Comparison of ENCODE assay signal across 14 cellular contexts in the genomic region with DNA sequence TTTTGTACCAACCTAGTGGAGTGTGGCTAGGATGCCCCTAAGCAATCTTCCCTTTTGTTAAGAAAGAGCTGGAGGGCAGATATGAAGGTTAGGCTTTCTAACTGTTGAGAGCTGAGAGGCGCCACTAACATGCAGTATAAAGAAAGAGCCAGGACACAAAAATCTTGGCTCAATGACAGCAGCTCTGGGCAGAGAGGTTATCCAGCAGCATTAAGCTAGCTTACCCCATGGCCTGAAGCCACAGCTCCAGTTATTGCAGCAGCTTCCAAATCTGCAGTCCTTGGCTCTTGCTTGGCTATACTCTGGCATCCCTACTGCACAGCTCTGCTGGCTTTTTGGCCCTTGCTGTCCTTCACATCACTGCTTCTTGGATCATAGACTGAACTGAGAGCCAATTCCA.
DNase-seq lines count a peak whose midpoint lies in the region; ATAC-seq, FAIRE-seq and TF ChIP-seq lines count a peak whose summit lies in the region.
"Had no signal": no experiment of that assay in that cellular context is flagged by ENCODE, and none has a peak within 500 bp of the region (broad histone marks: within the 10 kb centered on the region; RNA-seq: fewer than 3 reads in every experiment).

No MANE protein-coding gene starts in this region.

- dilution Hi-C loops in mammary epithelial cell (cut with HindIII; ENCODE audit: low sequenced_read_pairs), result no loop called here

- TF ChIP-seq EP300 in H1 (IDR thresholded peaks at IDR 0.05; ENCODE audit: borderline replicate concordance in 1 of 2, low read depth in 2 of 2, low read length in 2 of 2), result no peak

- no peak overlapping the region for H3K4ac ChIP-seq in H1 (replicated peaks; ENCODE audit: insufficient read length, low read depth, low read length)

- intact Hi-C loops in MCF 10A (cut with micrococcal nuclease), result no loop called here
- intact Hi-C loops in mammary epithelial cell (cut with micrococcal nuclease), result no loop called here
- intact Hi-C loops in left lung (cut with DNase I), result no loop called here

- H3K18ac ChIP-seq in H1 (ENCODE audit: extremely low read depth, low read length), result no peak overlapping the region

- WGBS in mammary epithelial cell (ENCODE audit: low coverage, missing lambda C conversion rate), result 43% methylated on average over 1 of the region's 1 CpG
- WGBS in H1 (ENCODE audit: extremely low coverage in 1 of 2, insufficient coverage in 1 of 2, insufficient read length in 1 of 2, insufficient replicate concordance in 2 of 2, low coverage in 1 of 2, low lambda C conversion rate in 2 of 2, missing lambda C conversion rate in 1 of 2), 2 experiments, result 82% methylated on average over 1 of the region's 1 CpG; no CpG with 5 or more reads in 1 of the 2 experiments

- H3K9me3 Mint-ChIP-seq in MCF 10A (ENCODE audit: unreplicated experiment), result peaks cover 8% of the 10 kb centered on the region
- H3K9me3 Mint-ChIP-seq: activated naive CD4-positive, alpha-beta T cell treated with anti-CD3 and anti-CD28 coated beads for 36 hours; stimulated activated memory B cell treated with anti-CD40 and anti-IgM and Interleukin-4, amounts not matched to agents 10 μg/mL and 1 μg/mL and 100 μg/mL, for 72 hours had no signal

- H3K14ac ChIP-seq in H1 (ENCODE audit: insufficient read length), result no peak overlapping the region

- TF ChIP-seq POLR2A in H1 (IDR thresholded peaks at IDR 0.05; ENCODE audit: control extremely low read depth in 1 of 2, low read depth in 2 of 2, low read length in 2 of 2), result no peak
- TF ChIP-seq POLR2A in Peyer's patch (IDR thresholded peaks at IDR 0.05), result no peak

- no peak overlapping the region for H3K27ac Mint-ChIP-seq in MCF 10A (ENCODE audit: low read depth, unreplicated experiment)
- H3K27ac Mint-ChIP-seq: activated naive CD4-positive, alpha-beta T cell treated with anti-CD3 and anti-CD28 coated beads for 36 hours; memory B cell; stimulated activated memory B cell treated with anti-CD40 and anti-IgM and Interleukin-4, amounts not matched to agents 10 μg/mL and 1 μg/mL and 100 μg/mL, for 72 hours had no signal

- TF ChIP-seq RAD21 in H1 (IDR thresholded peaks at IDR 0.05 in 1 of 2, conservative IDR thresholded peaks at IDR 0.05 in 1 of 2; ENCODE audit: low read depth in 2 of 2, low read length in 2 of 2), result no peak

- no peak overlapping the region for H4K5ac ChIP-seq in H1 (ENCODE audit: insufficient read length, low read depth, low read length)

- DNase-seq in MCF 10A (ENCODE audit: unreplicated experiment), result peak; percentile 30
- DNase-seq in mammary epithelial cell, result no peak
- DNase-seq in H1 (ENCODE audit: low read depth in 1 of 2, low spot score in 2 of 2), result no peak
- no peak for DNase-seq in left lung
- DNase-seq in Peyer's patch, result no peak
- no peak for DNase-seq in kidney glomerular epithelial cell (lab: John Stamatoyannopoulos, UW)
- no peak for DNase-seq in D721Med (ENCODE audit: insufficient read length, low spot score)
- DNase-seq in NCI-H1105 treated with DMSO at 0.1 percent for 48 hours (lab: John Stamatoyannopoulos, UW), result no peak
- DNase-seq: activated naive CD4-positive, alpha-beta T cell treated with anti-CD3 and anti-CD28 coated beads for 36 hours; NCI-H2171 treated with DMSO at 0.1 percent for 48 hours; WERI-Rb-1 had no signal

- in situ Hi-C loops in mammary epithelial cell (cut with MboI; ENCODE audit: low sequenced_read_pairs in 2 of 2), result no loop called here

- H2AK5ac ChIP-seq in H1 (ENCODE audit: low read depth, low read length), result no peak overlapping the region

- H2BK20ac ChIP-seq in H1 (ENCODE audit: low read length), result peak overlapping the region; percentile 82; the same call in 1 of the 2 replicates

- FAIRE-seq in H1 (lab: Jason Lieb, UNC) (no peak), D721Med (lab: Jason Lieb, UNC) (no peak)
- FAIRE-seq: HTR-8/SVneo had no signal

- H2AFZ ChIP-seq in mammary epithelial cell (ENCODE audit: low read depth, low read length) (no peak overlapping the region), H1 (ENCODE audit: low read length) (peak overlapping the region; percentile 70; the same call in 1 of the 2 replicates)

- no TSS peak for BruUV-seq in MCF 10A (replicated peaks; lab: Mats Ljungman, UMichigan)
- no TSS peak for BruUV-seq in mammary epithelial cell (replicated peaks; lab: Mats Ljungman, UMichigan)

- H4K20me1 ChIP-seq in mammary epithelial cell (ENCODE audit: insufficient read depth, low read length) (no peaks in the 10 kb centered on the region), H1 (replicated peaks in 1 of 2; ENCODE audit: control insufficient read depth in 1 of 2, insufficient read depth in 2 of 2, low read length in 2 of 2) (no peaks in the 10 kb centered on the region)

- H3K9me3 ChIP-seq in mammary epithelial cell (replicated peaks; ENCODE audit: insufficient read depth, low read length), result no peaks in the 10 kb centered on the region
- no peaks in the 10 kb centered on the region for H3K9me3 ChIP-seq in H1 (ENCODE audit: insufficient read depth in 2 of 2, low read depth in 1 of 2, low read length in 1 of 2)
- no peaks in the 10 kb centered on the region for H3K9me3 ChIP-seq in left lung
- H3K9me3 ChIP-seq in Peyer's patch, result no peaks in the 10 kb centered on the region

- no peak overlapping the region for H3K23ac ChIP-seq in H1 (ENCODE audit: insufficient read length)

- H3K4me3 Mint-ChIP-seq in MCF 10A (ENCODE audit: unreplicated experiment), result no peak overlapping the region
- H3K4me3 Mint-ChIP-seq: activated naive CD4-positive, alpha-beta T cell treated with anti-CD3 and anti-CD28 coated beads for 36 hours; memory B cell; stimulated activated memory B cell treated with anti-CD40 and anti-IgM and Interleukin-4, amounts not matched to agents 10 μg/mL and 1 μg/mL and 100 μg/mL, for 72 hours had no signal

- no peak overlapping the region for H2BK120ac ChIP-seq in H1 (replicated peaks; ENCODE audit: low read depth, low read length)

- no peaks in the 10 kb centered on the region for H3K27me3 Mint-ChIP-seq in MCF 10A (ENCODE audit: insufficient read depth, unreplicated experiment)
- H3K27me3 Mint-ChIP-seq: stimulated activated memory B cell treated with anti-CD40 and anti-IgM and Interleukin-4, amounts not matched to agents 10 μg/mL and 1 μg/mL and 100 μg/mL, for 72 hours had no signal

- no peak overlapping the region for H4K8ac ChIP-seq in H1 (ENCODE audit: extremely low read depth, insufficient read depth, low read length)

- peak; percentile 35 for ATAC-seq in left lung
- ATAC-seq: stimulated activated memory B cell treated with anti-CD40 and anti-IgM and Interleukin-4, amounts not matched to agents 10 μg/mL and 1 μg/mL and 100 μg/mL, for 72 hours had no signal

- TF ChIP-seq CTCF in MCF 10A (IDR thresholded peaks at IDR 0.05; ENCODE audit: unreplicated experiment), result no peak
- TF ChIP-seq CTCF in mammary epithelial cell (conservative IDR thresholded peaks at IDR 0.05 in 1 of 2, IDR thresholded peaks at IDR 0.05 in 1 of 2; ENCODE audit: extremely low read depth in 1 of 2, insufficient read depth in 1 of 2, low read depth in 1 of 2, low read length in 2 of 2), result no peak
- no peak for TF ChIP-seq CTCF in H1 (IDR thresholded peaks at IDR 0.05; ENCODE audit: control extremely low read depth in 1 of 3, insufficient read depth in 1 of 3, low read depth in 1 of 3, low read length in 3 of 3)
- no peak for TF ChIP-seq CTCF in left lung (IDR thresholded peaks at IDR 0.05)
- no peak for TF ChIP-seq CTCF in Peyer's patch (IDR thresholded peaks at IDR 0.05)
- TF ChIP-seq CTCF in D721Med (IDR thresholded peaks at IDR 0.05; ENCODE audit: insufficient read depth, missing control alignments), result no peak

- H3K27me3 ChIP-seq in mammary epithelial cell (ENCODE audit: insufficient read depth, low read length) (no peaks in the 10 kb centered on the region), H1 (replicated peaks in 1 of 4; ENCODE audit: control insufficient read depth in 3 of 4, extremely low read depth in 1 of 4, insufficient read depth in 3 of 4, low read length in 3 of 4) (no peaks in the 10 kb centered on the region), left lung (no peaks in the 10 kb centered on the region), Peyer's patch (no peaks in the 10 kb centered on the region)

- CTCF ChIA-PET in MCF 10A (lab: Yijun Ruan, JAX) (interaction anchor here (1.0 kb wide), 2 partner anchors 16 to 44 kb away, joined by 3 read pairs; no protein-coding TSS in a partner anchor), mammary epithelial cell (lab: Charles Lee; ENCODE audit: low non-redundant PET) (interaction anchor here (0.6 kb wide), 1 partner anchor 17 kb away, joined by 3 read pairs; no protein-coding TSS in a partner anchor), H1 (lab: Charles Lee; ENCODE audit: partially characterized antibody) (interaction anchor here (1.1 to 1.6 kb wide), 2 partner anchors 12 to 15 kb away, joined by 3 to 4 read pairs; no protein-coding TSS in a partner anchor)

- H3K27ac ChIP-seq in mammary epithelial cell (ENCODE audit: insufficient read depth, low read depth, low read length), result no peak overlapping the region
- no peak overlapping the region for H3K27ac ChIP-seq in H1 (ENCODE audit: low read depth, low read length)
- no peak overlapping the region for H3K27ac ChIP-seq in left lung
- H3K27ac ChIP-seq in Peyer's patch, result no peak overlapping the region
- H3K27ac ChIP-seq: WERI-Rb-1 had no signal

- H4K91ac ChIP-seq in H1 (replicated peaks; ENCODE audit: insufficient read length, low read length), result no peak overlapping the region

- H3K56ac ChIP-seq in H1 (replicated peaks; ENCODE audit: insufficient read length, low read depth, low read length), result no peak overlapping the region

- no peak overlapping the region for H3K4me2 ChIP-seq in mammary epithelial cell (ENCODE audit: insufficient read depth, low read depth, low read length)
- no peak overlapping the region for H3K4me2 ChIP-seq in H1 (ENCODE audit: insufficient read depth in 1 of 2, low read depth in 2 of 2, low read length in 2 of 2)

- no peak overlapping the region for H3K9ac ChIP-seq in mammary epithelial cell (ENCODE audit: insufficient read depth, low read length)
- no peak overlapping the region for H3K9ac ChIP-seq in H1 (replicated peaks in 1 of 4; ENCODE audit: extremely low read depth in 1 of 4, low read depth in 3 of 4, low read length in 3 of 4)

- no peak overlapping the region; the same call in 1 of the 2 replicates for H2BK12ac ChIP-seq in H1 (ENCODE audit: low read depth, low read length)

- no peak overlapping the region for H2BK5ac ChIP-seq in H1 (ENCODE audit: low read depth, low read length)

- H3K4me3 ChIP-seq in mammary epithelial cell (replicated peaks in 1 of 3; ENCODE audit: insufficient read depth in 1 of 3, low read depth in 2 of 3, low read length in 3 of 3), result no peak overlapping the region
- H3K4me3 ChIP-seq in H1 (ENCODE audit: extremely low read depth in 1 of 4, insufficient read depth in 2 of 4, low read depth in 3 of 4, low read length in 4 of 4), result no peak overlapping the region
- no peak overlapping the region for H3K4me3 ChIP-seq in left lung
- no peak overlapping the region for H3K4me3 ChIP-seq in Peyer's patch

- H3K4me1 ChIP-seq in mammary epithelial cell (ENCODE audit: insufficient read depth, low read length) (no peaks in the 10 kb centered on the region), H1 (replicated peaks in 1 of 4; ENCODE audit: control insufficient read depth in 3 of 4, insufficient read depth in 4 of 4, low read length in 3 of 4) (no peaks in the 10 kb centered on the region), left lung (no peaks in the 10 kb centered on the region), Peyer's patch (no peaks in the 10 kb centered on the region)

- H3K36me3 ChIP-seq in mammary epithelial cell (ENCODE audit: insufficient read depth, low read length) (no peaks in the 10 kb centered on the region), H1 (ENCODE audit: control insufficient read depth in 2 of 4, insufficient read depth in 4 of 4, low read length in 3 of 4) (no peaks in the 10 kb centered on the region; a peak in 1 of 8 replicates), left lung (no peaks in the 10 kb centered on the region), Peyer's patch (no peaks in the 10 kb centered on the region)
- H3K36me3 ChIP-seq: WERI-Rb-1 had no signal

- H3K79me2 ChIP-seq in mammary epithelial cell (ENCODE audit: insufficient read depth, low read length) (no peaks in the 10 kb centered on the region), H1 (ENCODE audit: control insufficient read depth in 1 of 2, insufficient read depth in 2 of 2, low read length in 2 of 2) (no peaks in the 10 kb centered on the region)

- no peak overlapping the region for H2BK15ac ChIP-seq in H1 (ENCODE audit: low read length)

- H3K23me2 ChIP-seq in H1 (ENCODE audit: low read depth, low read length), result no peaks in the 10 kb centered on the region

- H3K79me1 ChIP-seq in H1 (ENCODE audit: low read depth, low read length), result no peaks in the 10 kb centered on the region

- POLR2A ChIA-PET in MCF 10A (lab: Yijun Ruan, JAX) (no interaction called here), H1 (lab: Charles Lee; ENCODE audit: partially characterized antibody) (interaction anchor here (1.2 kb wide), 1 partner anchor 9 kb away, joined by 3 read pairs; no protein-coding TSS in a partner anchor)

- no peaks in the 10 kb centered on the region for H3K36me3 Mint-ChIP-seq in MCF 10A (ENCODE audit: insufficient read depth, unreplicated experiment)
- H3K36me3 Mint-ChIP-seq: memory B cell; stimulated activated memory B cell treated with anti-CD40 and anti-IgM and Interleukin-4, amounts not matched to agents 10 μg/mL and 1 μg/mL and 100 μg/mL, for 72 hours had no signal

- no peaks in the 10 kb centered on the region for H3K4me1 Mint-ChIP-seq in MCF 10A (ENCODE audit: insufficient read depth, unreplicated experiment)
- H3K4me1 Mint-ChIP-seq: memory B cell; stimulated activated memory B cell treated with anti-CD40 and anti-IgM and Interleukin-4, amounts not matched to agents 10 μg/mL and 1 μg/mL and 100 μg/mL, for 72 hours had no signal
